ENCODE assay signal across 19 cellular contexts in the genomic region with DNA sequence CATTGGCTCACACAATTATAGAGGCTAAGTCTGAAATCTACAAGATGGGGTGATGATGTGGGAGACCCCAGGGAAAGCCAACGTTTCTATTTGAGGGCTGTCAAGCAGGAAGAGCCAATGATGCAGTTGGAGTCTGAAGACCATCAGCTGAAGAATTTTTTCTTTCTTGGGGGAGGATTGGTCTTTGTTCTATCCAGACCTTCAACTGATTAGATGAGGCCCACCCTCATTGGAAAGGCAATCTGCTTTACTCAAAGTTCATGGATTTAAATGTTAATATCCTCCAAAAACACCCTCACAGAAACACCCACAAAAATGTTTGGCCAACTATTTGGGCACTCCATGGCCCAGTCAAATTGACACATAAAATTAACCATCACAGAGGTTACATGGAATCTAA. TPM values are rescaled to one million over a fixed set of nuclear protein-coding genes. Genes with fewer than 3 reads are reported as not detected.
DNase-seq lines count a peak whose midpoint lies in the region; ATAC-seq, FAIRE-seq and TF ChIP-seq lines count a peak whose summit lies in the region.
"Had no signal": no experiment of that assay in that cellular context is flagged by ENCODE, and none has a peak within 500 bp of the region (broad histone marks: within the 10 kb centered on the region; RNA-seq: fewer than 3 reads in every experiment).

No MANE protein-coding gene starts in this region.

- no peak overlapping the region for H4K8ac ChIP-seq in H1 (ENCODE audit: extremely low read depth, insufficient read depth, low read length)

- TF ChIP-seq RAD21 in H1 (IDR thresholded peaks at IDR 0.05 in 1 of 2, conservative IDR thresholded peaks at IDR 0.05 in 1 of 2; ENCODE audit: low read depth in 2 of 2, low read length in 2 of 2), result no peak

- CTCF ChIA-PET in HEK293 (lab: Yijun Ruan, JAX) (no interaction called here), WTC11 (lab: Charles Lee) (no interaction called here), H1 (lab: Charles Lee; ENCODE audit: partially characterized antibody) (no interaction called here)

- H3K23ac ChIP-seq in H1 (ENCODE audit: insufficient read length), result no peak overlapping the region

- H3K4me3 Mint-ChIP-seq in WTC11, result no peak overlapping the region
- H3K4me3 Mint-ChIP-seq: B cell; CD4-positive, alpha-beta T cell; CD8-positive, alpha-beta T cell had no signal

- H2BK15ac ChIP-seq in H1 (ENCODE audit: low read length), result no peak overlapping the region

- H3K27ac Mint-ChIP-seq in WTC11, result no peak overlapping the region
- H3K27ac Mint-ChIP-seq: B cell; CD4-positive, alpha-beta T cell; CD8-positive, alpha-beta T cell had no signal

- H4K20me1 ChIP-seq in H1 (replicated peaks in 1 of 2; ENCODE audit: control insufficient read depth in 1 of 2, insufficient read depth in 2 of 2, low read length in 2 of 2), result no peaks in the 10 kb centered on the region
- H4K20me1 ChIP-seq: BLaER1 treated with 17β-estradiol and CSF1 and Interleukin-3, amounts not matched to agents 10 nM and 100 nM had no signal

- H2BK5ac ChIP-seq in H1 (ENCODE audit: low read depth, low read length), result no peak overlapping the region

- H3K4me1 ChIP-seq in HEK293 (ENCODE audit: control insufficient read depth, insufficient read depth, low read length) (0 out of 2 replicates have a peak, but pooled peaks cover 2% of the 10 kb centered on the region), H1 (replicated peaks in 1 of 4; ENCODE audit: control insufficient read depth in 3 of 4, insufficient read depth in 4 of 4, low read length in 3 of 4) (peaks cover 2 to 5% (median 3%) of the 10 kb centered on the region in 4 experiments; a peak in 6 of 7 replicates)
- H3K4me1 ChIP-seq: BLaER1 treated with 17β-estradiol and CSF1 and Interleukin-3, amounts not matched to agents 10 nM and 100 nM; Caco-2 had no signal

- H3K9me3 ChIP-seq in HEK293 (ENCODE audit: control insufficient read depth, insufficient read depth, low read depth, low read length) (no peaks in the 10 kb centered on the region), H1 (ENCODE audit: insufficient read depth in 2 of 2, low read depth in 1 of 2, low read length in 1 of 2) (peaks cover 3 to 7% of the 10 kb centered on the region in 2 experiments; a peak in 2 of 4 replicates)
- H3K9me3 ChIP-seq: A549; BLaER1 treated with 17β-estradiol and CSF1 and Interleukin-3, amounts not matched to agents 10 nM and 100 nM; Caco-2 had no signal

- H3K56ac ChIP-seq in H1 (replicated peaks; ENCODE audit: insufficient read length, low read depth, low read length), result no peak overlapping the region

- H3K36me3 ChIP-seq in HEK293 (ENCODE audit: control insufficient read depth in 2 of 2, insufficient read depth in 1 of 2, low read length in 2 of 2) (no peaks in the 10 kb centered on the region), H1 (ENCODE audit: control insufficient read depth in 2 of 4, insufficient read depth in 4 of 4, low read length in 3 of 4) (no peaks in the 10 kb centered on the region)
- H3K36me3 ChIP-seq: BLaER1 treated with 17β-estradiol and CSF1 and Interleukin-3, amounts not matched to agents 10 nM and 100 nM had no signal

- no peak for FAIRE-seq in H1 (lab: Jason Lieb, UNC)
- FAIRE-seq: A549, D721Med, GM12891 had no signal

- no peaks in the 10 kb centered on the region for H3K23me2 ChIP-seq in H1 (ENCODE audit: low read depth, low read length)

- TF ChIP-seq EP300 in H1 (IDR thresholded peaks at IDR 0.05; ENCODE audit: borderline replicate concordance in 1 of 2, low read depth in 2 of 2, low read length in 2 of 2), result no peak

- POLR2A ChIA-PET in HEK293 (lab: Yijun Ruan, JAX) (no interaction called here), WTC11 (lab: Charles Lee) (no interaction called here), H1 (lab: Charles Lee; ENCODE audit: partially characterized antibody) (no interaction called here)

- no peak for TF ChIP-seq POLR2A in H1 (IDR thresholded peaks at IDR 0.05; ENCODE audit: control extremely low read depth in 1 of 2, low read depth in 2 of 2, low read length in 2 of 2)

- no peaks in the 10 kb centered on the region for H3K79me2 ChIP-seq in H1 (ENCODE audit: control insufficient read depth in 1 of 2, insufficient read depth in 2 of 2, low read length in 2 of 2)

- no peak overlapping the region for H2BK12ac ChIP-seq in H1 (ENCODE audit: low read depth, low read length)

- H3K9me3 Mint-ChIP-seq in WTC11, result peaks cover 30% of the 10 kb centered on the region
- H3K9me3 Mint-ChIP-seq: CD4-positive, alpha-beta T cell; CD8-positive, alpha-beta T cell had no signal

- no peak for ATAC-seq in WTC11
- ATAC-seq in GM18858 (IDR thresholded peaks at IDR 0.05; ENCODE audit: unreplicated experiment), result no peak
- ATAC-seq: A549; CD8-positive, alpha-beta T cell had no signal

- 100% methylated on average over 1 of the region's 1 CpG; no CpG with 5 or more reads in 1 of the 2 experiments for WGBS in H1 (ENCODE audit: extremely low coverage in 1 of 2, insufficient coverage in 1 of 2, insufficient read length in 1 of 2, insufficient replicate concordance in 2 of 2, low coverage in 1 of 2, low lambda C conversion rate in 2 of 2, missing lambda C conversion rate in 1 of 2), 2 experiments

- no peak overlapping the region for H3K27ac ChIP-seq in HEK293 (ENCODE audit: extremely low read depth, low read depth, low read length)
- H3K27ac ChIP-seq in H1 (ENCODE audit: low read depth, low read length), result no peak overlapping the region
- H3K27ac ChIP-seq: 22Rv1; A549; BLaER1 treated with 17β-estradiol and CSF1 and Interleukin-3, amounts not matched to agents 10 nM and 100 nM; C4-2B had no signal

- no peak overlapping the region for H4K91ac ChIP-seq in H1 (replicated peaks; ENCODE audit: insufficient read length, low read length)

- no peaks in the 10 kb centered on the region for H3K79me1 ChIP-seq in H1 (ENCODE audit: low read depth, low read length)

- no peak overlapping the region for H2BK120ac ChIP-seq in H1 (replicated peaks; ENCODE audit: low read depth, low read length)

- H2AFZ ChIP-seq in H1 (ENCODE audit: low read length), result no peak overlapping the region

- H3K4me3 ChIP-seq in HEK293 (ENCODE audit: low read depth, low read length), result no peak overlapping the region
- no peak overlapping the region for H3K4me3 ChIP-seq in H1 (ENCODE audit: extremely low read depth in 1 of 4, insufficient read depth in 2 of 4, low read depth in 3 of 4, low read length in 4 of 4)
- H3K4me3 ChIP-seq: A549; BLaER1 treated with 17β-estradiol and CSF1 and Interleukin-3, amounts not matched to agents 10 nM and 100 nM had no signal

- TF ChIP-seq CTCF in HEK293 (tag by site-specific recombination; IDR thresholded peaks at IDR 0.05), result no peak
- TF ChIP-seq CTCF in WTC11 (IDR thresholded peaks at IDR 0.05), result no peak
- TF ChIP-seq CTCF in H1 (IDR thresholded peaks at IDR 0.05; ENCODE audit: control extremely low read depth in 1 of 3, insufficient read depth in 1 of 3, low read depth in 1 of 3, low read length in 3 of 3), result no peak

- no peak overlapping the region for H3K18ac ChIP-seq in H1 (ENCODE audit: extremely low read depth, low read length)

- H2AK5ac ChIP-seq in H1 (ENCODE audit: low read depth, low read length), result no peak overlapping the region

- no peak overlapping the region for H3K9ac ChIP-seq in H1 (replicated peaks in 1 of 4; ENCODE audit: extremely low read depth in 1 of 4, low read depth in 3 of 4, low read length in 3 of 4)
- H3K9ac ChIP-seq: BLaER1 treated with 17β-estradiol and CSF1 and Interleukin-3, amounts not matched to agents 10 nM and 100 nM had no signal

- no peak overlapping the region for H3K4ac ChIP-seq in H1 (replicated peaks; ENCODE audit: insufficient read length, low read depth, low read length)

- H3K4me2 ChIP-seq in H1 (ENCODE audit: insufficient read depth in 1 of 2, low read depth in 2 of 2, low read length in 2 of 2), result no peak overlapping the region
- H3K4me2 ChIP-seq: A549; BLaER1 treated with 17β-estradiol and CSF1 and Interleukin-3, amounts not matched to agents 10 nM and 100 nM had no signal

- peaks cover 8% of the 10 kb centered on the region for H3K4me1 Mint-ChIP-seq in WTC11
- H3K4me1 Mint-ChIP-seq: B cell had no signal

- no peaks in the 10 kb centered on the region for H3K27me3 ChIP-seq in H1 (replicated peaks in 1 of 4; ENCODE audit: control insufficient read depth in 3 of 4, extremely low read depth in 1 of 4, insufficient read depth in 3 of 4, low read length in 3 of 4)
- H3K27me3 ChIP-seq: BLaER1 treated with 17β-estradiol and CSF1 and Interleukin-3, amounts not matched to agents 10 nM and 100 nM had no signal

- peaks cover 17% of the 10 kb centered on the region for H3K36me3 Mint-ChIP-seq in WTC11
- H3K36me3 Mint-ChIP-seq: CD8-positive, alpha-beta T cell had no signal

- H3K14ac ChIP-seq in H1 (ENCODE audit: insufficient read length), result no peak overlapping the region

- no peak overlapping the region for H4K5ac ChIP-seq in H1 (ENCODE audit: insufficient read length, low read depth, low read length)

- no peaks in the 10 kb centered on the region for H3K27me3 Mint-ChIP-seq in WTC11 (ENCODE audit: low read depth)
- H3K27me3 Mint-ChIP-seq: CD4-positive, alpha-beta T cell had no signal

- DNase-seq in WTC11 (ENCODE audit: low spot score) (no peak), H1 (ENCODE audit: low read depth in 1 of 2, low spot score in 2 of 2) (no peak), iPS-NIHi7 (ENCODE audit: extremely low spot score) (no peak)
- DNase-seq: AML-193; Caco-2; Calu3; CD4-positive, alpha-beta T cell; CD8-positive, alpha-beta T cell; DMS79 treated with DMSO at 0.1 percent for 48 hours; GF-D8 had no signal

- H2BK20ac ChIP-seq in H1 (ENCODE audit: low read length), result no peak overlapping the region

TF ChIP-seq in H1, 55 proteins besides CTCF, POLR2A, EP300 and RAD21 (continues in another document):
- TF ChIP-seq MAFK (IDR thresholded peaks at IDR 0.05; ENCODE audit: low read depth, low read length), result no peak
- no peak for TF ChIP-seq KDM5A (IDR thresholded peaks at IDR 0.05; ENCODE audit: low read length)
- no peak for TF ChIP-seq SRF (IDR thresholded peaks at IDR 0.05; ENCODE audit: low read depth, low read length)

RNA-seq across cellular contexts. Expression of a gene that starts 44.3 kb away (rescaled TPM):
- 12.1 to 13.2 TPM (median 13.0 TPM) in 3 replicates for total RNA-seq in WTC11 (2021)
- total RNA-seq in H1 (2021; fragmentation: NEBNext Ultra II Directional; extraction: Animal tissue kit (Norgen Biotek cat#: 25700)), result 14.8 and 15.6 TPM in 2 replicates
- 6.8 and 8.3 TPM in 2 replicates for polyA plus RNA-seq in H1 (2011; rRNA removed)
- 10.3 TPM for polyA plus RNA-seq in H1 (2011; cell fraction: cytosol; rRNA removed)
- polyA plus RNA-seq in H1 (2011; cell fraction: nucleus; rRNA removed), result 22.7 TPM
- polyA plus RNA-seq in H1 (2012, experiment 1 of 2), result 10.6 to 13.4 TPM (median 12.2 TPM) in 4 replicates
- 4.5 TPM for polyA plus RNA-seq in H1 (2012, experiment 2 of 2)
- 41.8 TPM for polyA plus RNA-seq in H1 (2013, experiment 1 of 2)
- polyA plus RNA-seq in H1 (2013, experiment 2 of 2), result 42.0 TPM
- 5.1 and 7.5 TPM in 2 replicates for polyA minus RNA-seq in H1 (2011; rRNA and poly(A)+ RNA removed)
- 8.6 TPM for polyA minus RNA-seq in H1 (2011; cell fraction: cytosol; rRNA and poly(A)+ RNA removed)
- 17.3 TPM for polyA minus RNA-seq in H1 (2011; cell fraction: nucleus; rRNA and poly(A)+ RNA removed)
